In genomic region chr5:130141689-130142320, GRCh38 we compare ENCODE assay signal across 8 cellular contexts.
DNase-seq lines count a peak whose midpoint lies in the region; ATAC-seq and TF ChIP-seq lines count a peak whose summit lies in the region.

No MANE protein-coding gene starts in this region.

- H3K14ac ChIP-seq in mesenchymal stem cell (ENCODE audit: low read length in 2 of 2) = no peak overlapping the region

- H3K27ac ChIP-seq in brain microvascular endothelial cell (no peak overlapping the region), mesenchymal stem cell (ENCODE audit: low read length, poor library complexity, severe bottlenecking) (no peak overlapping the region)

- peak; percentile 76 for ATAC-seq in GM19463 (IDR thresholded peaks at IDR 0.05; ENCODE audit: unreplicated experiment)

- no peak overlapping the region for H2BK12ac ChIP-seq in mesenchymal stem cell (ENCODE audit: low read length in 2 of 2)

- H3K23ac ChIP-seq in mesenchymal stem cell (ENCODE audit: low read length in 2 of 2) = no peak overlapping the region

- H2BK5ac ChIP-seq in mesenchymal stem cell (ENCODE audit: low read depth, low read length, poor library complexity, severe bottlenecking) = no peak overlapping the region

- no peaks in the 10 kb centered on the region; the same call in 1 of the 2 replicates for H3K27me3 ChIP-seq in GM06990 (replicated peaks; ENCODE audit: control insufficient read depth, insufficient read depth, low read length)
- H3K27me3 ChIP-seq in brain microvascular endothelial cell (replicated peaks) = no peaks in the 10 kb centered on the region
- no peaks in the 10 kb centered on the region for H3K27me3 ChIP-seq in mesenchymal stem cell (ENCODE audit: control insufficient read depth in 1 of 2, insufficient read depth in 1 of 2, low read length in 2 of 2)

- WGBS in mesenchymal stem cell = 40% methylated on average over 1 of the region's 2 CpGs

- H4K8ac ChIP-seq in mesenchymal stem cell (ENCODE audit: low read length) = no peak overlapping the region

- no peak overlapping the region for H4K91ac ChIP-seq in mesenchymal stem cell (ENCODE audit: low read length)

- H2AK5ac ChIP-seq in mesenchymal stem cell (ENCODE audit: low read length, severe bottlenecking) = no peak overlapping the region

- H3K4me1 ChIP-seq in mesenchymal stem cell (ENCODE audit: control insufficient read depth, insufficient read depth, low read depth, low read length) = peaks cover 3% of the 10 kb centered on the region

- H3K4me2 ChIP-seq in mesenchymal stem cell (ENCODE audit: low read length, poor library complexity, severe bottlenecking) = no peak overlapping the region

- H3K4me3 ChIP-seq in GM06990 (replicated peaks; ENCODE audit: low read depth, low read length) = no peak overlapping the region
- H3K4me3 ChIP-seq in brain microvascular endothelial cell (ENCODE audit: low read depth, low read length) = no peak overlapping the region
- no peak overlapping the region for H3K4me3 ChIP-seq in mesenchymal stem cell (ENCODE audit: insufficient read depth in 1 of 2, low read depth in 1 of 2, low read length in 2 of 2)

- in situ Hi-C loops in brain microvascular endothelial cell (cut with HindIII; ENCODE audit: low pct_ligation_motif_present, low sequenced_read_pairs) = no loop called here

- H3K9me3 ChIP-seq in mesenchymal stem cell (ENCODE audit: control insufficient read depth, low read length) = no peaks in the 10 kb centered on the region

- TF ChIP-seq CTCF in GM06990 (IDR thresholded peaks at IDR 0.05; ENCODE audit: insufficient read depth, low read length, poor library complexity, severe bottlenecking) = peak; percentile 91
- TF ChIP-seq CTCF in brain microvascular endothelial cell (IDR thresholded peaks at IDR 0.05; ENCODE audit: low read depth, low read length, missing control alignments) = peak; percentile 95

- H3K36me3 ChIP-seq in GM06990 (ENCODE audit: control insufficient read depth, insufficient read depth, low read length) = no peaks in the 10 kb centered on the region
- H3K36me3 ChIP-seq in brain microvascular endothelial cell (replicated peaks) = no peaks in the 10 kb centered on the region
- H3K36me3 ChIP-seq in mesenchymal stem cell (ENCODE audit: control insufficient read depth in 1 of 2, insufficient read depth in 2 of 2, low read depth in 1 of 2, low read length in 2 of 2) = no peaks in the 10 kb centered on the region

- H3K18ac ChIP-seq in mesenchymal stem cell (ENCODE audit: low read depth in 1 of 2, low read length in 2 of 2) = no peak overlapping the region

- H3K79me1 ChIP-seq in mesenchymal stem cell (replicated peaks; ENCODE audit: low read length, poor library complexity, severe bottlenecking) = no peaks in the 10 kb centered on the region

- H3K9ac ChIP-seq in mesenchymal stem cell (ENCODE audit: low read length) = no peak overlapping the region

- DNase-seq in GM06990 (ENCODE audit: extremely low read depth, insufficient read length) = no peak
- DNase-seq in HK-2 (ENCODE audit: unreplicated experiment) = peak; percentile 24
- DNase-seq in brain microvascular endothelial cell = peak; percentile 42
- DNase-seq in mesenchymal stem cell = peak; percentile 62
- no peak for DNase-seq in mesenteric fat pad (ENCODE audit: low spot score)
- no peak for DNase-seq in NCI-H1092 (lab: John Stamatoyannopoulos, UW)
- DNase-seq in activated CD4-positive, CD25-positive, alpha-beta regulatory T cell (lab: John Stamatoyannopoulos, UW) = no peak

- no peak overlapping the region for H3K4ac ChIP-seq in mesenchymal stem cell (ENCODE audit: low read depth in 1 of 2, low read length in 2 of 2)

- no peak overlapping the region for H2BK120ac ChIP-seq in mesenchymal stem cell (ENCODE audit: low read depth, low read length)

- no peak overlapping the region for H2AFZ ChIP-seq in mesenchymal stem cell (ENCODE audit: low read depth, low read length)

- no peak overlapping the region for H2BK15ac ChIP-seq in mesenchymal stem cell (ENCODE audit: low read depth, poor library complexity, severe bottlenecking)

Comparison
In these comparisons a context has a peak if more than half of its experiments do, and no peak if none do; other contexts are left out.
1. DNase-seq: peak in HK-2 (single experiment), brain microvascular endothelial cell (single experiment) and mesenchymal stem cell (single experiment); none in GM06990 (single experiment), mesenteric fat pad (single experiment), NCI-H1092 (single experiment) and activated CD4-positive, CD25-positive, alpha-beta regulatory T cell (0 of 4).